In the genomic region with DNA sequence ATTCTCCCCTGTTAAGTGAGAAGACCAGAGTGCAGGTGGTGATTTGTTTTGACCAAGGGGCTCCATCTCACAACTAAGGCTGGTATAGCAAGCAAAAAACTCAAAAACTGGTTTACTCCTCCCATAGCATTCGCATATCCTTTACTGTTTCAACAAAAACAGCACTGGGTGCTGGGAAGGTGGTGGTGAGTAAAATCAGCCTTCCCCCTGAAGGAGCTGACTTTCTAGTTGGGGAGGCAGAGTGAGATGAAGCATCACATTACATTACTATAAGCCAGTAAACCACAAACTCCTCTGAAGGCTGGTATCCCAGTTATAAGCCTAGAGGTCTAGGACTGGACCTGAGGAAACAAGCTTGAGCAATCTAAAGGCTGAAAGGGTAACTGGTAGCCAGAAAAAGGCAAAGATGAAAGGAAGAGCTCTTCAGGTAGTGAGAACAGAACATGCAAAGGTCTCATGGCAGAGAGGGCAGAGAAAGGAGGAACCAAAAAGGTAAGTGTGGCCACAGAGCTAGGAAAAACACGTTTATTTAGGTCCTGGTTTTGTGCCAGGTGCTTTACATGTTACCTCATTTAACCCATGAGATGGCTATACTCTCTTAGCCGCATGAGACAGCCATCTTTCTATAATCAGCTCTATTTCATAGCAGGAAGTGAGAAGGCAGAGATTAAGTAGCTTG, we compare ENCODE assay signal across 8 cellular contexts. TPM values are rescaled to one million over a fixed set of nuclear protein-coding genes. Genes with fewer than 3 reads are reported as not detected.
DNase-seq lines count a peak whose midpoint lies in the region; ATAC-seq and TF ChIP-seq lines count a peak whose summit lies in the region.

No MANE protein-coding gene starts in this region.

- no peaks in the 10 kb centered on the region for H3K9me3 ChIP-seq in left ventricle myocardium inferior (replicated peaks)

- H3K4me1 ChIP-seq in left ventricle myocardium inferior = peaks cover 44% of the 10 kb centered on the region

- peaks cover 30% of the 10 kb centered on the region for H3K4me1 Mint-ChIP-seq in type B pancreatic cell (ENCODE audit: unreplicated experiment)

- H3K4me3 Mint-ChIP-seq in type B pancreatic cell = no peak overlapping the region

- ATAC-seq in GM19463 (IDR thresholded peaks at IDR 0.05; ENCODE audit: unreplicated experiment) (peak; percentile 80), HG03439 (IDR thresholded peaks at IDR 0.05; ENCODE audit: unreplicated experiment) (peak; percentile 93)

- peak overlapping the region; percentile 6; the same call in 1 of the 2 replicates for H3K4me3 ChIP-seq in GM08714 (ENCODE audit: low read length)
- H3K4me3 ChIP-seq in left ventricle myocardium inferior = no peak overlapping the region

- H3K27ac ChIP-seq in left ventricle myocardium inferior (replicated peaks) = no peak overlapping the region

- no peak overlapping the region for H3K27ac Mint-ChIP-seq in type B pancreatic cell

- peaks cover 7% of the 10 kb centered on the region for H3K9me3 Mint-ChIP-seq in type B pancreatic cell

- peaks cover 31% of the 10 kb centered on the region for H3K36me3 Mint-ChIP-seq in type B pancreatic cell

- DNase-seq in amniotic epithelial cell (ENCODE audit: low read depth) (peak; percentile 72), left ventricle myocardium inferior (no peak), 8988T (no peak), type B pancreatic cell (ENCODE audit: extremely low spot score, unreplicated experiment) (no peak), LoVo (ENCODE audit: low spot score) (no peak)

- no peaks in the 10 kb centered on the region for H3K27me3 ChIP-seq in left ventricle myocardium inferior (ENCODE audit: low read depth)

- TF ChIP-seq CTCF in left ventricle myocardium inferior (IDR thresholded peaks at IDR 0.05; ENCODE audit: borderline replicate concordance) = no peak
- TF ChIP-seq CTCF in type B pancreatic cell (conservative IDR thresholded peaks at IDR 0.05) = no peak

- H3K36me3 ChIP-seq in left ventricle myocardium inferior = peaks cover 13% of the 10 kb centered on the region

- intact Hi-C loops in left ventricle myocardium inferior (cut with micrococcal nuclease) = no loop called here

- no peaks in the 10 kb centered on the region for H3K27me3 Mint-ChIP-seq in type B pancreatic cell

RNA-seq across cellular contexts. Expression of gene TMEM123, which starts 22.3 kb away (rescaled TPM):
- total RNA-seq in left ventricle myocardium inferior (70.2 TPM), type B pancreatic cell (ENCODE audit: low replicate concordance) (131 and 144 TPM in 2 replicates)
